In genomic region chr7:1861799-1862458, GRCh38 we compare ENCODE assay signal across 18 cellular contexts.
"Had no signal": no experiment of that assay in that cellular context is flagged by ENCODE, and none has a peak within 500 bp of the region (broad histone marks: within the 10 kb centered on the region; RNA-seq: fewer than 3 reads in every experiment).

No MANE protein-coding gene starts in this region.

- ATAC-seq: activated CD4-positive, alpha-beta T cell treated with anti-CD3 and anti-CD28 coated beads for 36 hours; activated naive CD4-positive, alpha-beta T cell treated with anti-CD3 and anti-CD28 coated beads, Interleukin-2, amount 50 U/mL, for 72 hours; body of pancreas; psoas muscle; sciatic nerve; T-helper 17 cell had no signal

- H3K27ac ChIP-seq: body of pancreas, psoas muscle, spleen, stomach, testis, upper lobe of left lung had no signal

- H3K4me3 Mint-ChIP-seq: activated CD4-positive, alpha-beta memory T cell treated with anti-CD3 and anti-CD28 coated beads for 36 hours; activated CD4-positive, alpha-beta T cell treated with anti-CD3 and anti-CD28 coated beads for 36 hours; nephron; T-helper 17 cell had no signal

- H3K4me3 ChIP-seq: body of pancreas, psoas muscle, spleen, stomach, testis, upper lobe of left lung had no signal

- H3K36me3 ChIP-seq: stomach, upper lobe of left lung had no signal

- DNase-seq: activated CD4-positive, alpha-beta memory T cell treated with anti-CD3 and anti-CD28 coated beads for 36 hours; activated CD4-positive, alpha-beta T cell treated with anti-CD3 and anti-CD28 coated beads for 36 hours; activated effector memory CD4-positive, alpha-beta T cell treated with anti-CD3 and anti-CD28 coated beads, Interleukin-2, amount 50 U/mL, for 16 hours; activated T-cell treated with anti-CD3 and anti-CD28 coated beads, Interleukin-2, amount 50 U/mL, for 48 hours; amniotic stem cell; body of pancreas; caudate nucleus; cortex of kidney; effector memory CD4-positive, alpha-beta T cell; psoas muscle; spleen; stomach; T-helper 17 cell; testis had no signal

- H3K36me3 Mint-ChIP-seq: activated CD4-positive, alpha-beta memory T cell treated with anti-CD3 and anti-CD28 coated beads for 36 hours; activated naive CD4-positive, alpha-beta T cell treated with anti-CD3 and anti-CD28 coated beads, Interleukin-2, amount 50 U/mL, for 72 hours had no signal

- H3K4me1 ChIP-seq: body of pancreas, psoas muscle, stomach, testis, upper lobe of left lung had no signal

- H3K27me3 ChIP-seq: body of pancreas, spleen, stomach, testis, upper lobe of left lung had no signal

- H3K27ac Mint-ChIP-seq: activated CD4-positive, alpha-beta memory T cell treated with anti-CD3 and anti-CD28 coated beads for 36 hours; activated CD4-positive, alpha-beta T cell treated with anti-CD3 and anti-CD28 coated beads for 36 hours; T-helper 17 cell had no signal

- H3K27me3 Mint-ChIP-seq: activated CD4-positive, alpha-beta memory T cell treated with anti-CD3 and anti-CD28 coated beads for 36 hours; activated CD4-positive, alpha-beta T cell treated with anti-CD3 and anti-CD28 coated beads for 36 hours; T-helper 17 cell had no signal

- H3K9me3 Mint-ChIP-seq: activated CD4-positive, alpha-beta memory T cell treated with anti-CD3 and anti-CD28 coated beads for 36 hours; activated naive CD4-positive, alpha-beta T cell treated with anti-CD3 and anti-CD28 coated beads, Interleukin-2, amount 50 U/mL, for 72 hours; nephron had no signal

- H3K9me3 ChIP-seq: body of pancreas, psoas muscle, spleen, stomach, testis, upper lobe of left lung had no signal
